ENCODE assay signal across 20 cellular contexts in the genomic region with DNA sequence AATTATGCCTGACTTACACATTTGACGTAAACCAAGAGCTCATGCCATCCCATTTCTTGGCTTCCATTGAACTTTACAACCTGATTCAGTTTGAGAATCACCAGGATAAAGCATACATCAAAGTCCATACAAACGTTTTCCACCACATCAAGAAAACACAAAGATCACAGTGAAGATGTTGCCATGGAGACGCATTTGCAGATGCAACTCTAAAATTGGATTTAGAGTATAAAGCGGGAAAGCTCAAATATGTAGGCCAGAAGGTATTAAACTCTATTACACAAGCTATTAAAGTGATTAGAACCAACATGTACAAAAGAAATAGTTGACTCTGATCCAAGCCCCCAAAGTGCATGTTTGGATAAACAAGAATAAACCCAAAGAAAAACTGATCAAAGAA. TPM values are rescaled to one million over a fixed set of nuclear protein-coding genes. Genes with fewer than 3 reads are reported as not detected.
DNase-seq lines count a peak whose midpoint lies in the region; ATAC-seq and TF ChIP-seq lines count a peak whose summit lies in the region.
"Had no signal": no experiment of that assay in that cellular context is flagged by ENCODE, and none has a peak within 500 bp of the region (broad histone marks: within the 10 kb centered on the region; RNA-seq: fewer than 3 reads in every experiment).

No MANE protein-coding gene starts in this region.

- H4K20me1 ChIP-seq in hepatocyte (ENCODE audit: insufficient read depth, poor library complexity, severe bottlenecking) = no peaks in the 10 kb centered on the region

- no peak for ATAC-seq in CD8-positive, alpha-beta T cell
- ATAC-seq in upper lobe of right lung = no peak
- ATAC-seq in gastrocnemius medialis = no peak
- ATAC-seq: A549, Panc1, Right ventricle myocardium inferior had no signal

- WGBS in hepatocyte (ENCODE audit: low lambda C conversion rate, missing lambda C conversion rate) = 60% methylated on average over 4 of the region's 4 CpGs

- intact Hi-C loops in CD8-positive, alpha-beta T cell (cut with DNase I, micrococcal nuclease) = no loop called here
- intact Hi-C loops in upper lobe of right lung (cut with DNase I) = no loop called here
- intact Hi-C loops in gastrocnemius medialis (cut with DNase I; ENCODE audit: low total_unique reads) = no loop called here

- TF ChIP-seq POLR2A in gastrocnemius medialis (IDR thresholded peaks at IDR 0.05) = no peak

- H3K4me1 ChIP-seq in CD8-positive, alpha-beta T cell (ENCODE audit: insufficient read depth, low read length) = peaks cover 8% of the 10 kb centered on the region
- peaks cover 9% of the 10 kb centered on the region for H3K4me1 ChIP-seq in hepatocyte (ENCODE audit: insufficient read depth)
- H3K4me1 ChIP-seq in upper lobe of right lung = no peaks in the 10 kb centered on the region
- no peaks in the 10 kb centered on the region for H3K4me1 ChIP-seq in gastrocnemius medialis
- H3K4me1 ChIP-seq: A549 had no signal

- CTCF ChIA-PET in CD8-positive, alpha-beta T cell (lab: Charles Lee) = interaction anchor here (1.4 kb wide), 1 partner anchor 31 kb away, joined by 3 read pairs; the partner anchor contains the start of gene ATMIN

- no peaks in the 10 kb centered on the region for H3K9me3 Mint-ChIP-seq in CD8-positive, alpha-beta T cell

- peak overlapping the region; percentile 2 for H3K27ac Mint-ChIP-seq in CD8-positive, alpha-beta T cell

- peak overlapping the region; percentile 49 for H3K4me2 ChIP-seq in hepatocyte
- H3K4me2 ChIP-seq: A549 had no signal

- H3K4me3 ChIP-seq in CD8-positive, alpha-beta T cell (ENCODE audit: low read depth, low read length) = no peak overlapping the region
- H3K4me3 ChIP-seq in hepatocyte = no peak overlapping the region
- H3K4me3 ChIP-seq in retinal pigment epithelial cell (ENCODE audit: low read length) = no peak overlapping the region
- no peak overlapping the region for H3K4me3 ChIP-seq in upper lobe of right lung
- no peak overlapping the region for H3K4me3 ChIP-seq in gastrocnemius medialis
- H3K4me3 ChIP-seq: A549, SK-N-MC had no signal

- TF ChIP-seq CTCF in CD8-positive, alpha-beta T cell (IDR thresholded peaks at IDR 0.05) = no peak
- TF ChIP-seq CTCF in VCaP (conservative IDR thresholded peaks at IDR 0.05) (no peak), hepatocyte (IDR thresholded peaks at IDR 0.05; ENCODE audit: poor library complexity) (no peak), retinal pigment epithelial cell (conservative IDR thresholded peaks at IDR 0.05; ENCODE audit: low read depth, low read length) (no peak), upper lobe of right lung (IDR thresholded peaks at IDR 0.05) (no peak), gastrocnemius medialis (IDR thresholded peaks at IDR 0.05 in 4 of 5, conservative IDR thresholded peaks at IDR 0.05 in 1 of 5) (no peak)

- no peaks in the 10 kb centered on the region for H3K27me3 Mint-ChIP-seq in CD8-positive, alpha-beta T cell (ENCODE audit: low read depth)

- POLR2A ChIA-PET in CD8-positive, alpha-beta T cell (lab: Charles Lee) = no interaction called here

- in situ Hi-C loops in gastrocnemius medialis (cut with MboI; ENCODE audit: low sequenced_read_pairs in 4 of 4) = no loop called here

- H3K27ac ChIP-seq in CD8-positive, alpha-beta T cell (ENCODE audit: low read depth, low read length) = no peak overlapping the region
- H3K27ac ChIP-seq in VCaP (peak overlapping the region; percentile 79), hepatocyte (peak overlapping the region; percentile 65), upper lobe of right lung (no peak overlapping the region), gastrocnemius medialis (no peak overlapping the region)
- H3K27ac ChIP-seq: A549, SK-N-MC had no signal

- no peak overlapping the region for H3K4me3 Mint-ChIP-seq in CD8-positive, alpha-beta T cell

- H3K27me3 ChIP-seq in CD8-positive, alpha-beta T cell (ENCODE audit: insufficient read depth, low read length) = no peaks in the 10 kb centered on the region
- no peaks in the 10 kb centered on the region for H3K27me3 ChIP-seq in hepatocyte
- no peaks in the 10 kb centered on the region for H3K27me3 ChIP-seq in upper lobe of right lung
- no peaks in the 10 kb centered on the region for H3K27me3 ChIP-seq in gastrocnemius medialis

- H3K9me3 ChIP-seq in CD8-positive, alpha-beta T cell (ENCODE audit: low read length) = no peaks in the 10 kb centered on the region
- H3K9me3 ChIP-seq in hepatocyte (ENCODE audit: low read depth) (no peaks in the 10 kb centered on the region), upper lobe of right lung (no peaks in the 10 kb centered on the region), gastrocnemius medialis (no peaks in the 10 kb centered on the region)
- H3K9me3 ChIP-seq: A549 had no signal

- H3K9me2 ChIP-seq in hepatocyte (replicated peaks; ENCODE audit: insufficient read depth) = no peaks in the 10 kb centered on the region

- no peaks in the 10 kb centered on the region for H3K36me3 ChIP-seq in CD8-positive, alpha-beta T cell (ENCODE audit: insufficient read depth, low read length)
- no peaks in the 10 kb centered on the region for H3K36me3 ChIP-seq in hepatocyte (replicated peaks; ENCODE audit: insufficient read depth, low read depth)
- H3K36me3 ChIP-seq in upper lobe of right lung = no peaks in the 10 kb centered on the region
- no peaks in the 10 kb centered on the region for H3K36me3 ChIP-seq in gastrocnemius medialis

- no peak for DNase-seq in CD8-positive, alpha-beta T cell
- DNase-seq in hepatocyte (ENCODE audit: low spot score) = peak; percentile 27
- DNase-seq in retinal pigment epithelial cell (ENCODE audit: low read depth) = peak; percentile 55
- no peak for DNase-seq in upper lobe of right lung
- no peak for DNase-seq in HT-29 (ENCODE audit: low spot score)
- no peak for DNase-seq in gastrocnemius medialis
- no peak for DNase-seq in D341Med (ENCODE audit: low spot score)
- DNase-seq: C1 segment of cervical spinal cord, COR-L47, IMR-90, NCI-H187 treated with DMSO at 0.1 percent for 48 hours, NCI-H2171, NCI-H446 treated with DMSO at 0.1 percent for 48 hours, NCI-H748 treated with DMSO at 0.1 percent for 48 hours had no signal

- no peak overlapping the region for H2AFZ ChIP-seq in hepatocyte

- no peaks in the 10 kb centered on the region for H3K79me2 ChIP-seq in hepatocyte

- H3K36me3 Mint-ChIP-seq in CD8-positive, alpha-beta T cell = no peaks in the 10 kb centered on the region

- H3K4me1 Mint-ChIP-seq in CD8-positive, alpha-beta T cell (ENCODE audit: low read depth) = peaks cover 7% of the 10 kb centered on the region

RNA-seq across cellular contexts. Expression of gene C16orf46, which starts 10.3 kb away (rescaled TPM):
- under 1 TPM; 0.47 to 0.76 TPM for total RNA-seq in CD8-positive, alpha-beta T cell
- 1.0 and 2.5 TPM in 2 replicates for total RNA-seq in hepatocyte
- 0.62 and 1.9 TPM in 2 replicates for polyA plus RNA-seq in hepatocyte
- 1.5 TPM for total RNA-seq in upper lobe of right lung
- 2.4 TPM in 1 of 2 replicates, not detected in the other for total RNA-seq in HT-29 (2014; rRNA removed; shearing (Covaris generic))
- total RNA-seq in gastrocnemius medialis = under 1 TPM in 1 of 4 donors, not detected in 3; 0.88 TPM
- total RNA-seq: HT1080 had no signal

RNA-seq across cellular contexts. Expression of gene GCSH, which starts 29.5 kb away (rescaled TPM):
- 1 to 10 TPM; 2.5 to 2.8 TPM for total RNA-seq in CD8-positive, alpha-beta T cell
- total RNA-seq in hepatocyte (44.3 and 53.6 TPM in 2 replicates), upper lobe of right lung (17.0 TPM), gastrocnemius medialis (10 to 100 TPM; 18.5 to 40.4 (median 30.9) TPM)
- polyA plus RNA-seq in hepatocyte = 71.7 and 83.1 TPM in 2 replicates
- 30.8 and 35.2 TPM in 2 replicates for total RNA-seq in HT-29 (2014; rRNA removed; shearing (Covaris generic))

RNA-seq across cellular contexts. Expression of gene ATMIN, which starts 31.1 kb away (rescaled TPM):
- total RNA-seq in CD8-positive, alpha-beta T cell = 10 to 100 TPM; 32.2 to 35.1 TPM
- 50.8 and 58.4 TPM in 2 replicates for total RNA-seq in hepatocyte
- polyA plus RNA-seq in hepatocyte = 30.7 and 35.6 TPM in 2 replicates
- total RNA-seq in upper lobe of right lung = 33.5 TPM
- total RNA-seq in HT-29 (2014; rRNA removed; shearing (Covaris generic)) = 16.8 and 19.3 TPM in 2 replicates
- total RNA-seq in gastrocnemius medialis = 10 to 100 TPM; 31.1 to 37.1 (median 35.2) TPM

RNA-seq across cellular contexts. Expression of gene CENPN, which starts 59.7 kb away (rescaled TPM):
- 10 to 100 TPM; 16.0 to 16.9 TPM for total RNA-seq in CD8-positive, alpha-beta T cell
- 13.6 and 14.2 TPM in 2 replicates for total RNA-seq in hepatocyte
- 16.4 and 16.8 TPM in 2 replicates for polyA plus RNA-seq in hepatocyte
- total RNA-seq in upper lobe of right lung = 8.4 TPM
- total RNA-seq in HT-29 (2014; rRNA removed; shearing (Covaris generic)) = 45.9 and 64.4 TPM in 2 replicates
- 10 to 100 TPM in 1 of 4 donors, 1 to 10 TPM in 3; 5.2 to 10.9 (median 7.5) TPM for total RNA-seq in gastrocnemius medialis

Comparison
In these comparisons a context has a peak if more than half of its experiments do, and no peak if none do; other contexts are left out.
1. DNase-seq: peak in hepatocyte (single experiment) and retinal pigment epithelial cell (single experiment); none in CD8-positive, alpha-beta T cell (0 of 7), upper lobe of right lung (single experiment), HT-29 (single experiment), gastrocnemius medialis (0 of 2) and D341Med (single experiment).
2. H3K27ac ChIP-seq: peak in VCaP (single experiment) and hepatocyte (single experiment); none in CD8-positive, alpha-beta T cell (single experiment), upper lobe of right lung (single experiment) and gastrocnemius medialis (0 of 4).